8 cellular contexts compared by ENCODE assay signal in genomic region chr11:122101625-122102291, GRCh38. TPM values are rescaled to one million over a fixed set of nuclear protein-coding genes. Genes with fewer than 3 reads are reported as not detected.
DNase-seq lines count a peak whose midpoint lies in the region; ATAC-seq and TF ChIP-seq lines count a peak whose summit lies in the region.

No MANE protein-coding gene starts in this region.

- in situ Hi-C loops in Panc1 (cut with HindIII; ENCODE audit: low pct_unique_long_range_greater_than_20kb, low sequenced_read_pairs), result no loop called here

- peak; percentile 88 for DNase-seq in ELF-1 (ENCODE audit: low read depth, low spot score)
- no peak for DNase-seq in Panc1 (ENCODE audit: low read depth, low spot score)
- peak; percentile 91 for DNase-seq in fibroblast of lung (ENCODE audit: low read depth in 2 of 2)
- no peak for DNase-seq in activated CD4-positive, CD25-positive, alpha-beta regulatory T cell (lab: John Stamatoyannopoulos, UW)

- peak overlapping the region; percentile 80 for H3K27ac ChIP-seq in Panc1 (ENCODE audit: low read length)
- peak overlapping the region; percentile 79 for H3K27ac ChIP-seq in fibroblast of lung (ENCODE audit: insufficient read depth, low read length)
- H3K27ac ChIP-seq in muscle layer of duodenum (ENCODE audit: low read length), result peak overlapping the region; percentile 90

- H3K9ac ChIP-seq in fibroblast of lung (ENCODE audit: insufficient read depth, low read length), result no peak overlapping the region

- H3K27me3 ChIP-seq in Panc1 (ENCODE audit: control insufficient read depth, insufficient read depth, low read length) (no peaks in the 10 kb centered on the region), fibroblast of lung (ENCODE audit: control insufficient read depth, insufficient read depth, low read length) (no peaks in the 10 kb centered on the region), muscle layer of duodenum (ENCODE audit: low read depth, low read length) (no peaks in the 10 kb centered on the region)

- peak overlapping the region; percentile 86 for H3K4me2 ChIP-seq in fibroblast of lung (ENCODE audit: extremely low read depth, insufficient read depth, low read length)

- H3K4me3 ChIP-seq in Panc1 (ENCODE audit: low read depth in 2 of 2, low read length in 2 of 2) (peak overlapping the region; percentile 19 to 43; a peak in 3 of 4 replicates), fibroblast of lung (replicated peaks in 1 of 4; ENCODE audit: control extremely low read depth in 1 of 4, insufficient read depth in 1 of 4, low read depth in 3 of 4, low read length in 4 of 4) (peak overlapping the region; percentile 66 to 92 (median 78)), muscle layer of duodenum (ENCODE audit: low read depth in 1 of 2, low read length in 2 of 2) (peak overlapping the region; percentile 77 to 83)

- H3K36me3 ChIP-seq in Panc1 (ENCODE audit: control insufficient read depth, insufficient read depth, low read length) (no peaks in the 10 kb centered on the region), fibroblast of lung (ENCODE audit: control insufficient read depth, insufficient read depth, low read length) (peaks cover 5% of the 10 kb centered on the region), muscle layer of duodenum (ENCODE audit: control insufficient read depth in 1 of 2, insufficient read depth in 2 of 2, low read length in 2 of 2) (peaks cover 0 to 14% of the 10 kb centered on the region in 2 donors)

- intact Hi-C loops in Panc1 (cut with micrococcal nuclease; ENCODE audit: unreplicated experiment), result loop anchor here (1.0 to 5.0 kb wide), 2 partner anchors 79 to 445 kb away; no protein-coding TSS in a partner anchor

- H2AFZ ChIP-seq in fibroblast of lung (ENCODE audit: low read length), result no peak overlapping the region

- CTCF ChIA-PET in Panc1 (lab: Charles Lee), result interaction anchor here (1.0 to 1.2 kb wide), 2 partner anchors 445 to 447 kb away, joined by 4 to 5 read pairs; no protein-coding TSS in a partner anchor

- TF ChIP-seq POLR2A in GM18505 (IDR thresholded peaks at IDR 0.05; ENCODE audit: borderline replicate concordance, extremely low read depth, insufficient read depth, insufficient read length), result no peak

- peaks cover 3% of the 10 kb centered on the region for H3K4me1 ChIP-seq in Panc1 (ENCODE audit: control insufficient read depth, insufficient read depth, low read length)
- H3K4me1 ChIP-seq in fibroblast of lung (ENCODE audit: control insufficient read depth, extremely low read depth, insufficient read depth, low read length), result peaks cover 18% of the 10 kb centered on the region
- H3K4me1 ChIP-seq in muscle layer of duodenum (ENCODE audit: control insufficient read depth in 1 of 2, insufficient read depth in 2 of 2, low read length in 2 of 2), result peaks cover 5% of the 10 kb centered on the region in 2 donors

- H4K20me1 ChIP-seq in fibroblast of lung (ENCODE audit: control insufficient read depth, extremely low read depth, insufficient read depth, low read length), result no peaks in the 10 kb centered on the region

- TF ChIP-seq CTCF in Panc1 (IDR thresholded peaks at IDR 0.05) (peak; percentile 76), fibroblast of lung (conservative IDR thresholded peaks at IDR 0.05 in 1 of 2, IDR thresholded peaks at IDR 0.05 in 1 of 2; ENCODE audit: low read depth in 1 of 2, low read length in 2 of 2) (peak; percentile 58 to 74)

- POLR2A ChIA-PET in Panc1 (lab: Charles Lee), result no interaction called here

- H3K79me2 ChIP-seq in fibroblast of lung (ENCODE audit: control insufficient read depth, insufficient read depth, low read length), result peaks cover 97% of the 10 kb centered on the region

- no TSS peak for BruUV-seq in Panc1 (replicated peaks; lab: Mats Ljungman, UMichigan)

- ATAC-seq in Panc1, result peak; percentile 57
- no peak for ATAC-seq in GM18519 (IDR thresholded peaks at IDR 0.05; ENCODE audit: low FRiP score, unreplicated experiment)
- no peak for ATAC-seq in GM18505 (IDR thresholded peaks at IDR 0.05; ENCODE audit: unreplicated experiment)
- ATAC-seq in HG03039 (IDR thresholded peaks at IDR 0.05; ENCODE audit: unreplicated experiment), result no peak

- H3K9me3 ChIP-seq in Panc1 (ENCODE audit: control insufficient read depth, insufficient read depth, low read depth, low read length), result no peaks in the 10 kb centered on the region
- H3K9me3 ChIP-seq in fibroblast of lung (ENCODE audit: control insufficient read depth, insufficient read depth, low read depth, low read length), result no peaks in the 10 kb centered on the region
- H3K9me3 ChIP-seq in muscle layer of duodenum (ENCODE audit: control insufficient read depth in 1 of 2, low read length in 2 of 2), result no peaks in the 10 kb centered on the region

RNA-seq across cellular contexts. Expression of gene BLID, which starts 14.3 kb away (rescaled TPM):
- 0.41 TPM for total RNA-seq in Panc1 (2021; ENCODE audit: unreplicated experiment)
- polyA plus RNA-seq in Panc1 (2012; ENCODE audit: insufficient read length), result not detected
- 3.6 and 7.9 TPM in 2 replicates for total RNA-seq in fibroblast of lung
- 0.09 and 0.32 TPM in 2 replicates for polyA plus RNA-seq in fibroblast of lung
- 0.16 TPM in 1 of 2 replicates, not detected in the other for polyA plus RNA-seq in fibroblast of lung (2012)
- polyA minus RNA-seq in fibroblast of lung (ENCODE audit: low replicate concordance), result not detected in 2 replicates

Comparison
In these comparisons a context has a peak if more than half of its experiments do, and no peak if none do; other contexts are left out.
1. DNase-seq: peak in ELF-1 (single experiment) and fibroblast of lung (2 of 2); none in Panc1 (single experiment) and activated CD4-positive, CD25-positive, alpha-beta regulatory T cell (0 of 4).
2. Peak in every context shown above with its lines, with median percentiles within 50 percentile points of each other: H3K27ac ChIP-seq and H3K4me3 ChIP-seq.